ENCODE assay signal across 22 cellular contexts in genomic region chr20:34794006-34794585, GRCh38.
"Had no signal": no experiment of that assay in that cellular context is flagged by ENCODE, and none has a peak within 500 bp of the region (broad histone marks: within the 10 kb centered on the region; RNA-seq: fewer than 3 reads in every experiment).

No MANE protein-coding gene starts in this region.

- H3K9me3 ChIP-seq: prostate gland, spleen, thoracic aorta had no signal

- H3K9me3 Mint-ChIP-seq: activated naive CD4-positive, alpha-beta T cell treated with anti-CD3 and anti-CD28 coated beads, Interleukin-2, amount 50 U/mL, for 24 hours; immature natural killer cell; natural killer cell treated with Interleukin-12 subunit alpha and Interleukin-12 subunit beta and Interleukin-15 and Interleukin-18, amount 100 ng/mL, for 72 hours; WTC11 had no signal

- H3K4me3 Mint-ChIP-seq: activated naive CD4-positive, alpha-beta T cell treated with anti-CD3 and anti-CD28 coated beads, Interleukin-2, amount 50 U/mL, for 24 hours; brain; immature natural killer cell; natural killer cell treated with Interleukin-12 subunit alpha and Interleukin-12 subunit beta and Interleukin-15 and Interleukin-18, amount 100 ng/mL, for 72 hours; type B pancreatic cell; WTC11 had no signal

- H3K27me3 Mint-ChIP-seq: activated naive CD4-positive, alpha-beta T cell treated with anti-CD3 and anti-CD28 coated beads, Interleukin-2, amount 50 U/mL, for 24 hours; natural killer cell treated with Interleukin-12 subunit alpha and Interleukin-12 subunit beta and Interleukin-15 and Interleukin-18, amount 100 ng/mL, for 72 hours; type B pancreatic cell had no signal

- H3K36me3 Mint-ChIP-seq: immature natural killer cell; natural killer cell treated with Interleukin-12 subunit alpha and Interleukin-12 subunit beta and Interleukin-15 and Interleukin-18, amount 100 ng/mL, for 72 hours; WTC11 had no signal

- FAIRE-seq: endothelial cell of umbilical vein had no signal

- ATAC-seq: esophagus mucosa; natural killer cell treated with Interleukin-12 subunit alpha and Interleukin-12 subunit beta and Interleukin-15 and Interleukin-18, amount 100 ng/mL, for 72 hours; WTC11 had no signal

- DNase-seq: activated gamma-delta T cell treated with Interleukin-2 at 50 U/mL for 16 hours; activated T-cell treated with anti-CD3 and anti-CD28 coated beads, Interleukin-2, amount 50 U/mL, for 1 hour; aorta; caudate nucleus; effector memory CD4-positive, alpha-beta T cell; foreskin melanocyte; immature natural killer cell; left ventricle myocardium inferior; midbrain; spleen; stimulated activated CD4-positive, alpha-beta T cell treated with anti-CD3 and anti-CD28 coated beads, Interleukin-4, amount 100 ng/mL, for 24 hours; stimulated activated naive CD4-positive, alpha-beta T cell treated with Interleukin-2 at 50 U/mL for 16 hours; T1000 had no signal

- H3K27ac Mint-ChIP-seq: activated naive CD4-positive, alpha-beta T cell treated with anti-CD3 and anti-CD28 coated beads, Interleukin-2, amount 50 U/mL, for 24 hours; brain; immature natural killer cell; natural killer cell treated with Interleukin-12 subunit alpha and Interleukin-12 subunit beta and Interleukin-15 and Interleukin-18, amount 100 ng/mL, for 72 hours; type B pancreatic cell; WTC11 had no signal
